ENCODE assay signal across 11 cellular contexts in the genomic region with DNA sequence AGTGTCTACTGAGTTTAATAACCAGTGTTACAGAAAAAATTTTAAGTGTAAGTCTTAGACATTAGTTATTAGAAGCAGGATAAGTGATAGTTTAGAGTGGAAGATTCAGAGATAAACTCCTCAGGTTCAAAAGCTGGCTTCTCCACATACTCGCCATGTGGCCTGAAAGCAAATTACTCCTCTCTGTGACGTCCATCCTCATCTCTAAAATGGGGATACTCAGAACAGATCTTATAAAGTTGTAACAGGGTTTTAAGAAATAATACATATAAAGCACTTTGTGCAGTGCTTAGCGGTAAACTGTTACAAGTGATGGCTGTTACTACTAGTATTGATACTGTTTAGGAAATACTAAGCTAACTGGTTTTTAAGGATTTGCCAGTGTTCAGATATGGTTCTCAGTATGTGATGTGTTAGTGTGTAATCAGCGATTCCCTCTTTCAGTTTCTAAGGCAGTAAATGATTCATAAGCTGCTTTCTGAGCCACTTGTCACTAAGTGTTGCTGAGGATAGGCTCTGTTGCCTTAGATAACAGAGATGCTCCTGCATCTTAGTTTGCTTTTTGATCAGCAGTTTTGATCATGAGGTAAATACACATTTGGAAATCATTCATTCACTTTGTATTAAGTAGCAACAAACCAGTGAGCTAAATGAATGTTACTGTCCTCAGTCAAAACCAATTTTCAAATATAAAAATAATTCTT. TPM values are rescaled to one million over a fixed set of nuclear protein-coding genes. Genes with fewer than 3 reads are reported as not detected.
A peak's percentile ranks its signal among the peaks of the same experiment; 100 is the strongest.
DNase-seq lines count a peak whose midpoint lies in the region; ATAC-seq lines count a peak whose summit lies in the region.
"Had no signal": no experiment of that assay in that cellular context is flagged by ENCODE, and none has a peak within 500 bp of the region (broad histone marks: within the 10 kb centered on the region; RNA-seq: fewer than 3 reads in every experiment).

No MANE protein-coding gene starts in this region.

- DNase-seq in activated naive CD4-positive, alpha-beta T cell treated with anti-CD3 and anti-CD28 coated beads, Interleukin-2, amount 50 U/mL, for 72 hours (ENCODE audit: low spot score in 2 of 2), result no peak
- no peak for DNase-seq in activated naive CD4-positive, alpha-beta T cell treated with anti-CD3 and anti-CD28 coated beads, Interleukin-2, amount 10 ng/mL, durations not matched to agents 7 days and 5 days
- no peak for DNase-seq in stimulated activated naive CD8-positive, alpha-beta T cell treated with anti-CD3 and anti-CD28 coated beads, Interleukin-15, Interleukin-2, amounts not matched to agents 100 U/mL and 50 U/mL, for 24 hours
- DNase-seq in HuH-7.5 (ENCODE audit: low spot score), result no peak
- DNase-seq in NCI-H446 treated with DMSO at 0.1 percent for 48 hours (lab: John Stamatoyannopoulos, UW), result no peak
- DNase-seq in NCI-H2171 treated with DMSO at 0.1 percent for 48 hours (lab: John Stamatoyannopoulos, UW), result no peak
- DNase-seq: activated CD4-positive, alpha-beta T cell treated with anti-CD3 and anti-CD28 coated beads, Interleukin-2, amount 50 U/mL, for 48 hours; BE2C; naive B cell had no signal

- no peaks in the 10 kb centered on the region for H3K4me1 Mint-ChIP-seq in activated naive CD4-positive, alpha-beta T cell treated with anti-CD3 and anti-CD28 coated beads, Interleukin-2, amount 10 ng/mL, durations not matched to agents 7 days and 5 days
- H3K4me1 Mint-ChIP-seq: naive B cell had no signal

- H3K36me3 Mint-ChIP-seq in activated naive CD4-positive, alpha-beta T cell treated with anti-CD3 and anti-CD28 coated beads, Interleukin-2, amount 50 U/mL, for 72 hours, result peaks cover 5 to 16% of the 10 kb centered on the region in 2 donors
- H3K36me3 Mint-ChIP-seq in activated naive CD4-positive, alpha-beta T cell treated with anti-CD3 and anti-CD28 coated beads, Interleukin-2, amount 10 ng/mL, durations not matched to agents 7 days and 5 days, result peaks cover 22% of the 10 kb centered on the region

- H3K4me3 Mint-ChIP-seq in activated naive CD4-positive, alpha-beta T cell treated with anti-CD3 and anti-CD28 coated beads, Interleukin-2, amount 10 ng/mL, durations not matched to agents 7 days and 5 days, result no peak overlapping the region

- CTCF ChIA-PET in activated naive CD4-positive, alpha-beta T cell treated with anti-CD3 and anti-CD28 coated beads, Interleukin-2, amount 10 ng/mL, durations not matched to agents 7 days and 5 days (lab: Charles Lee), result no interaction called here

- ATAC-seq in activated naive CD4-positive, alpha-beta T cell treated with anti-CD3 and anti-CD28 coated beads, Interleukin-2, amount 50 U/mL, for 72 hours, result peak; percentile 78 to 100
- ATAC-seq in GM21786 (IDR thresholded peaks at IDR 0.05; ENCODE audit: unreplicated experiment), result peak; percentile 96
- ATAC-seq in HG03469 (IDR thresholded peaks at IDR 0.05; ENCODE audit: unreplicated experiment), result peak; percentile 88
- peak; percentile 84 for ATAC-seq in stimulated activated naive CD8-positive, alpha-beta T cell treated with anti-CD3 and anti-CD28 coated beads, Interleukin-15, Interleukin-2, amounts not matched to agents 100 U/mL and 50 U/mL, for 24 hours

- H3K27ac Mint-ChIP-seq in activated naive CD4-positive, alpha-beta T cell treated with anti-CD3 and anti-CD28 coated beads, Interleukin-2, amount 50 U/mL, for 72 hours, result no peak overlapping the region
- H3K27ac Mint-ChIP-seq in activated naive CD4-positive, alpha-beta T cell treated with anti-CD3 and anti-CD28 coated beads, Interleukin-2, amount 10 ng/mL, durations not matched to agents 7 days and 5 days, result no peak overlapping the region

- H3K9me3 Mint-ChIP-seq in activated naive CD4-positive, alpha-beta T cell treated with anti-CD3 and anti-CD28 coated beads, Interleukin-2, amount 50 U/mL, for 72 hours, result no peaks in the 10 kb centered on the region
- H3K9me3 Mint-ChIP-seq in activated naive CD4-positive, alpha-beta T cell treated with anti-CD3 and anti-CD28 coated beads, Interleukin-2, amount 10 ng/mL, durations not matched to agents 7 days and 5 days, result no peaks in the 10 kb centered on the region
- H3K9me3 Mint-ChIP-seq: naive B cell had no signal

- no peaks in the 10 kb centered on the region for H3K27me3 Mint-ChIP-seq in activated naive CD4-positive, alpha-beta T cell treated with anti-CD3 and anti-CD28 coated beads, Interleukin-2, amount 10 ng/mL, durations not matched to agents 7 days and 5 days
- H3K27me3 Mint-ChIP-seq: naive B cell had no signal

RNA-seq across cellular contexts. Expression of gene CYP51A1, which starts 58.7 kb away (rescaled TPM):
- total RNA-seq in activated naive CD4-positive, alpha-beta T cell treated with anti-CD3 and anti-CD28 coated beads, Interleukin-2, amount 50 U/mL, for 72 hours, result 10 to 100 TPM; 25.5 to 46.5 TPM
